Comparison of ENCODE assay signal across 26 cellular contexts in genomic region chr2:85187069-85187468, GRCh38. TPM values are rescaled to one million over a fixed set of nuclear protein-coding genes. Genes with fewer than 3 reads are reported as not detected.
"Had no signal": no experiment of that assay in that cellular context is flagged by ENCODE, and none has a peak within 500 bp of the region (broad histone marks: within the 10 kb centered on the region; RNA-seq: fewer than 3 reads in every experiment).

No MANE protein-coding gene starts in this region.

- DNase-seq: activated B cell treated with CpG ODN at 0.5 μM for 24 hours; activated CD4-positive, alpha-beta T cell treated with anti-CD3 and anti-CD28 coated beads for 1 hour; activated CD4-positive, alpha-beta T cell treated with anti-CD3 and anti-CD28 coated beads, Interleukin-2, amount 10 ng/mL, durations not matched to agents 24 days and 14 days; activated CD4-positive, alpha-beta T cell treated with anti-CD3 and anti-CD28 coated beads, Interleukin-2, amount 50 U/mL, for 48 hours; activated effector memory CD4-positive, alpha-beta T cell treated with anti-CD3 and anti-CD28 coated beads, Interleukin-2, amount 50 U/mL, for 16 hours; activated naive CD4-positive, alpha-beta T cell treated with Interleukin-2 at 50 U/mL for 16 hours; activated naive CD8-positive, alpha-beta T cell treated with anti-CD3 and anti-CD28 coated beads, Interleukin-2, amount 50 U/mL, for 24 hours; activated T-cell treated with anti-CD3 and anti-CD28 coated beads, Interleukin-2, amount 50 U/mL, for 4 hours; amygdala; brain microvascular endothelial cell; KG1; MG63; NCI-H1105 treated with DMSO at 0.1 percent for 48 hours; NCI-H1436 treated with DMSO at 0.1 percent for 48 hours; NCI-H187; NCI-H2081; NCI-H510A; NCI-H526 treated with DMSO at 0.1 percent for 48 hours; NCI-H82; SIG-M5; T-helper 17 cell; T-helper 9 cell had no signal

- H3K4me3 Mint-ChIP-seq: activated B cell treated with CpG ODN at 0.5 μM for 24 hours; activated CD4-positive, alpha-beta T cell treated with anti-CD3 and anti-CD28 coated beads, Interleukin-2, amount 10 ng/mL, durations not matched to agents 24 days and 14 days; activated naive CD8-positive, alpha-beta T cell treated with anti-CD3 and anti-CD28 coated beads, Interleukin-2, amount 50 U/mL, for 24 hours; activated T-cell treated with anti-CD3 and anti-CD28 coated beads, Interleukin-2, amount 50 U/mL, for 4 hours; T-helper 17 cell had no signal

- H3K4me1 Mint-ChIP-seq: activated B cell treated with CpG ODN at 0.5 μM for 24 hours; activated naive CD8-positive, alpha-beta T cell treated with anti-CD3 and anti-CD28 coated beads, Interleukin-2, amount 50 U/mL, for 24 hours had no signal

- ATAC-seq: activated naive CD4-positive, alpha-beta T cell treated with anti-CD3 and anti-CD28 coated beads, Interleukin-2, amount 50 U/mL, for 72 hours; activated naive CD8-positive, alpha-beta T cell treated with anti-CD3 and anti-CD28 coated beads, Interleukin-2, amount 50 U/mL, for 24 hours; activated T-cell treated with anti-CD3 and anti-CD28 coated beads, Interleukin-2, amount 50 U/mL, for 4 hours; T-helper 17 cell had no signal

- H3K36me3 Mint-ChIP-seq: activated naive CD4-positive, alpha-beta T cell treated with anti-CD3 and anti-CD28 coated beads, Interleukin-2, amount 50 U/mL, for 72 hours had no signal

- H3K9me3 ChIP-seq: MG63 had no signal

- H3K27me3 ChIP-seq: brain microvascular endothelial cell, cardiac muscle cell, MG63 had no signal

- H3K27ac ChIP-seq: brain microvascular endothelial cell, cardiac muscle cell had no signal

- H3K27ac Mint-ChIP-seq: activated B cell treated with CpG ODN at 0.5 μM for 24 hours; activated CD4-positive, alpha-beta T cell treated with anti-CD3 and anti-CD28 coated beads, Interleukin-2, amount 10 ng/mL, durations not matched to agents 24 days and 14 days; activated naive CD4-positive, alpha-beta T cell treated with anti-CD3 and anti-CD28 coated beads, Interleukin-2, amount 50 U/mL, for 72 hours; activated naive CD8-positive, alpha-beta T cell treated with anti-CD3 and anti-CD28 coated beads, Interleukin-2, amount 50 U/mL, for 24 hours; T-helper 17 cell had no signal

- H3K4me3 ChIP-seq: cardiac muscle cell, MG63 had no signal

- H3K9me3 Mint-ChIP-seq: activated B cell treated with CpG ODN at 0.5 μM for 24 hours; activated CD4-positive, alpha-beta T cell treated with anti-CD3 and anti-CD28 coated beads, Interleukin-2, amount 10 ng/mL, durations not matched to agents 24 days and 14 days; activated naive CD4-positive, alpha-beta T cell treated with anti-CD3 and anti-CD28 coated beads, Interleukin-2, amount 50 U/mL, for 72 hours; activated naive CD8-positive, alpha-beta T cell treated with anti-CD3 and anti-CD28 coated beads, Interleukin-2, amount 50 U/mL, for 24 hours; activated T-cell treated with anti-CD3 and anti-CD28 coated beads, Interleukin-2, amount 50 U/mL, for 4 hours had no signal

- H3K36me3 ChIP-seq: brain microvascular endothelial cell, cardiac muscle cell, MG63 had no signal

RNA-seq across cellular contexts. Expression of gene TCF7L1, which starts 53.9 kb away (rescaled TPM):
- total RNA-seq: OCI-LY7, RPMI7951 had no signal
